ENCODE assay signal across 9 cellular contexts in genomic region chrX:133587071-133587470, GRCh38.
"Had no signal": no experiment of that assay in that cellular context is flagged by ENCODE, and none has a peak within 500 bp of the region (broad histone marks: within the 10 kb centered on the region; RNA-seq: fewer than 3 reads in every experiment).

No MANE protein-coding gene starts in this region.

- ATAC-seq: HCT116, K562 had no signal

- H3K27ac Mint-ChIP-seq: HFFc6 had no signal

- H3K9ac ChIP-seq: GM23248 had no signal

- H3K4me3 ChIP-seq: GM23248, HAP-1, K562 had no signal

- H3K4me1 ChIP-seq: HAP-1 had no signal

- H2AFZ ChIP-seq: GM23248 had no signal

- H3K9me3 ChIP-seq: HAP-1 had no signal

- FAIRE-seq: K562 had no signal

- H3K27ac ChIP-seq: GM23248, HL-60 had no signal

- DNase-seq: GOT3, H7, HFFc6, IMR-90 had no signal

- H3K4me3 Mint-ChIP-seq: HFFc6 had no signal
